In genomic region chr7:107879400-107880035, GRCh38 we compare ENCODE assay signal across 1 cellular context.
A peak's percentile ranks its signal among the peaks of the same experiment; 100 is the strongest.
TF ChIP-seq lines count a peak whose summit lies in the region.

No MANE protein-coding gene starts in this region.

TF ChIP-seq in K562, 482 proteins besides CTCF, POLR2A, EP300 and RAD21 (continued from another document and continues in another):
- TF ChIP-seq ARID4B (CRISPR knock-in tag; IDR thresholded peaks at IDR 0.05), result no peak
- no peak for TF ChIP-seq ZC3H11A (IDR thresholded peaks at IDR 0.05; ENCODE audit: low read depth, low read length)
- TF ChIP-seq MCM5 (IDR thresholded peaks at IDR 0.05; ENCODE audit: low read depth), result no peak
- no peak for TF ChIP-seq PTBP1 (IDR thresholded peaks at IDR 0.05; ENCODE audit: low read depth, low read length)
- TF ChIP-seq RBM22 (IDR thresholded peaks at IDR 0.05; ENCODE audit: low read depth, low read length, poor library complexity, severe bottlenecking), result no peak
- TF ChIP-seq HMBOX1 (IDR thresholded peaks at IDR 0.05), result no peak
- no peak for TF ChIP-seq ID3 (CRISPR knock-in tag; IDR thresholded peaks at IDR 0.05)
- no peak for TF ChIP-seq ID3 (tag; IDR thresholded peaks at IDR 0.05)
- no peak for TF ChIP-seq ZNF766 (CRISPR knock-in tag; conservative IDR thresholded peaks at IDR 0.05)
- TF ChIP-seq ETV5 (CRISPR knock-in tag; IDR thresholded peaks at IDR 0.05; ENCODE audit: low read depth), result no peak
- TF ChIP-seq HMGN3 (IDR thresholded peaks at IDR 0.05; ENCODE audit: borderline replicate concordance, extremely low read depth, insufficient read length, low read depth, low read length), result no peak
- no peak for TF ChIP-seq NR2F6 (CRISPR knock-in tag; IDR thresholded peaks at IDR 0.05)
- TF ChIP-seq POLR2AphosphoS5 (IDR thresholded peaks at IDR 0.05; ENCODE audit: control insufficient read depth, insufficient read depth, low read depth, low read length), result no peak
- no peak for TF ChIP-seq POLR2B (IDR thresholded peaks at IDR 0.05; ENCODE audit: low read depth, partially characterized antibody)
- no peak for TF ChIP-seq ZNF12 (CRISPR knock-in tag; IDR thresholded peaks at IDR 0.05)
- TF ChIP-seq TSC22D4 (tag; IDR thresholded peaks at IDR 0.05), result no peak
- TF ChIP-seq E2F8 (IDR thresholded peaks at IDR 0.05; ENCODE audit: low read depth, partially characterized antibody), result peak; percentile 40
- 0 out of 4 replicates have a peak, but pooled peaks of 1 of the 2 experiments have one; percentile 47 for TF ChIP-seq TBL1XR1 (IDR thresholded peaks at IDR 0.05; ENCODE audit: low read length in 2 of 2)
- no peak for TF ChIP-seq SAFB2 (IDR thresholded peaks at IDR 0.05; ENCODE audit: borderline replicate concordance, low read depth, low read length, severe bottlenecking)
- TF ChIP-seq ATF7 (IDR thresholded peaks at IDR 0.05), result 0 out of 2 replicates have a peak, but pooled peaks have one; percentile 59
- no peak for TF ChIP-seq TOE1 (IDR thresholded peaks at IDR 0.05; ENCODE audit: borderline replicate concordance)
- no peak for TF ChIP-seq TOE1 (CRISPR knock-in tag; IDR thresholded peaks at IDR 0.05; ENCODE audit: borderline replicate concordance, low read depth)
- no peak for TF ChIP-seq RBFOX2 (IDR thresholded peaks at IDR 0.05; ENCODE audit: low read depth, low read length)
- no peak; a peak in 1 of 4 replicates for TF ChIP-seq MNT (conservative IDR thresholded peaks at IDR 0.05)
- no peak for TF ChIP-seq PATZ1 (CRISPR knock-in tag; IDR thresholded peaks at IDR 0.05; ENCODE audit: borderline replicate concordance)
- peak; percentile 12 for TF ChIP-seq MEIS2 (IDR thresholded peaks at IDR 0.05; ENCODE audit: partially characterized antibody)
- TF ChIP-seq KHSRP (IDR thresholded peaks at IDR 0.05), result no peak
- TF ChIP-seq ARID1B (IDR thresholded peaks at IDR 0.05), result peak; percentile 76
- TF ChIP-seq ZFP36 (IDR thresholded peaks at IDR 0.05; ENCODE audit: low read depth, low read length, partially characterized antibody), result no peak
- TF ChIP-seq XRCC5 (IDR thresholded peaks at IDR 0.05; ENCODE audit: low read depth, low read length), result no peak
- no peak for TF ChIP-seq LARP7 (IDR thresholded peaks at IDR 0.05)
- TF ChIP-seq HINFP (tag; conservative IDR thresholded peaks at IDR 0.05; ENCODE audit: low read depth), result no peak
- TF ChIP-seq FOSL1 (tag; conservative IDR thresholded peaks at IDR 0.05), result peak; percentile 97
- TF ChIP-seq SREBF2 (CRISPR knock-in tag; IDR thresholded peaks at IDR 0.05), result no peak
- TF ChIP-seq EHMT2 (IDR thresholded peaks at IDR 0.05), result no peak
- TF ChIP-seq ZSCAN29 (IDR thresholded peaks at IDR 0.05), result peak; percentile 74
- TF ChIP-seq PTRF (tag; IDR thresholded peaks at IDR 0.05), result no peak
- TF ChIP-seq SMARCB1 (IDR thresholded peaks at IDR 0.05; ENCODE audit: insufficient read length, low read depth), result peak; percentile 48
- no peak for TF ChIP-seq CLOCK (CRISPR knock-in tag; IDR thresholded peaks at IDR 0.05; ENCODE audit: borderline replicate concordance)
- 0 out of 2 replicates have a peak, but pooled peaks have one; percentile 30 for TF ChIP-seq GABPB1 (CRISPR knock-in tag; IDR thresholded peaks at IDR 0.05)
- TF ChIP-seq PCBP2 (IDR thresholded peaks at IDR 0.05; ENCODE audit: low read depth, low read length, poor library complexity, severe bottlenecking), result no peak
- TF ChIP-seq NFYB (IDR thresholded peaks at IDR 0.05; ENCODE audit: extremely low read depth, insufficient read length), result no peak
- no peak for TF ChIP-seq RAD51 (IDR thresholded peaks at IDR 0.05; ENCODE audit: borderline replicate concordance, low read depth)
- no peak for TF ChIP-seq KLF16 (IDR thresholded peaks at IDR 0.05)
- no peak; the same call in 1 of the 2 replicates for TF ChIP-seq POLR2H (tag; IDR thresholded peaks at IDR 0.05; ENCODE audit: low read depth)
- TF ChIP-seq ZNF586 (CRISPR knock-in tag; conservative IDR thresholded peaks at IDR 0.05), result no peak
- TF ChIP-seq ZNF76 (CRISPR knock-in tag; IDR thresholded peaks at IDR 0.05; ENCODE audit: borderline replicate concordance), result no peak
- no peak for TF ChIP-seq ZNF830 (CRISPR knock-in tag; IDR thresholded peaks at IDR 0.05)
- no peak for TF ChIP-seq SREBF1 (IDR thresholded peaks at IDR 0.05; ENCODE audit: borderline replicate concordance, low read depth, low read length)
- TF ChIP-seq RFX7 (CRISPR knock-in tag; IDR thresholded peaks at IDR 0.05), result no peak
- TF ChIP-seq KAT7 (CRISPR knock-in tag; IDR thresholded peaks at IDR 0.05; ENCODE audit: borderline replicate concordance), result no peak
- no peak for TF ChIP-seq YY1 (IDR thresholded peaks at IDR 0.05; ENCODE audit: borderline replicate concordance in 1 of 3, control insufficient read depth in 1 of 3, extremely low read depth in 1 of 3, insufficient read depth in 3 of 3, insufficient read length in 1 of 3, insufficient replicate concordance in 2 of 3, low read depth in 1 of 3, low read length in 2 of 3)
